Comparison of ENCODE assay signal across 9 cellular contexts in the genomic region with DNA sequence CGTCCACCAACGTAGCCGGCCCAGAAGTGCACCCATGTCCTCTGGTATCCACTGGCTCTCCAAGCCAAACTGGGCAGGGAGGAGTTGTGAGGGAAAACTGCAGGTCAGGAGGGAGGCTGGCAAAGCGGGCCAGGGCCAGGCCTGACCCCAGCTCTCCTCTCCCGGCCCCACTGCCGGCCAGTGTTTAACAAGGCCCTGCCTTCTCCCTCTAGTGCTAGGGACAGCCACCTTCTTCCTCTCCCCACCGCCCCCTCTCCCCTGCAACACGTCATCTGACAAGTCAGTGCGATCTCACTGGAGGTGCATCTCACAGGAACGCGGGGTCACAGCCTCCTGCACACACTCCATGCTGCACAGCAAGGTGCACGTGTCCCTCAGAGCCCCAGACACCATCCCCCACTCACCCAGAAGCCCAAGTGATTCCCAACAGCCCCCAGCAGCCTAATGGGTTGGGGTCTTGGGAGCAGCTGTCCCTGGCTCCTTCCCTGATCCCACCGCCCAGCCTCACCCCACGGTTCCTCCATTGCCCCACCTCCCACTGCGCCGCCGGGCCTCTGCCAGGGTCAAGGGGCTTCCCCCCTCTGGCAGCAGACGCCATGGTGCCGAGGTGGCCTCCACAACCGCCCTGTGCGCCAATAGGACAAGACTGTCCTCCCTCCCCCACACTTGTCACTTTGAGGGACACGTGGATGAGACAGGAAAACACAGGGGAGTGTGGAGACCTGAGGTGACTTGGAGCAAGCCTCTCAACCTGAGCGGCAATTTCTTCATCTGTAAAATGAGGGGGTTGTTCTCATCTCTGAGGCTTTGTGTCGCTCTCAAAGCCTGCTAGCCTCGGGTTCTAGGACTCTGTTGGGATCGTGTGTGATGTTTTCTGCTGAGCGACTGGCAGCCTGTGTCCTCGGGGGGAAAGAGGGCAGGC. TPM values are rescaled to one million over a fixed set of nuclear protein-coding genes. Genes with fewer than 3 reads are reported as not detected.
DNase-seq lines count a peak whose midpoint lies in the region; ATAC-seq and TF ChIP-seq lines count a peak whose summit lies in the region.
"Had no signal": no experiment of that assay in that cellular context is flagged by ENCODE, and none has a peak within 500 bp of the region (broad histone marks: within the 10 kb centered on the region; RNA-seq: fewer than 3 reads in every experiment).

No MANE protein-coding gene starts in this region.

- H3F3A ChIP-seq in PC-3 (ENCODE audit: low read length, unreplicated experiment): no peaks in the 10 kb centered on the region

- H4K20me1 ChIP-seq in PC-3 (ENCODE audit: low read length) (no peaks in the 10 kb centered on the region), hepatocyte (ENCODE audit: insufficient read depth, poor library complexity, severe bottlenecking) (no peaks in the 10 kb centered on the region)

- in situ Hi-C loops in gastrocnemius medialis (cut with MboI; ENCODE audit: low sequenced_read_pairs in 4 of 4): loop anchor here in 1 of 4 donors (10.0 kb wide), 1 partner anchor 51 kb away; no protein-coding TSS in a partner anchor

- H3K9me3 Mint-ChIP-seq in activated CD8-positive, alpha-beta memory T cell treated with anti-CD3 and anti-CD28 coated beads, Interleukin-2, amount 10 ng/mL, durations not matched to agents 7 days and 5 days (ENCODE audit: low read depth): no peaks in the 10 kb centered on the region

- TF ChIP-seq CTCF in PC-3 (conservative IDR thresholded peaks at IDR 0.05; ENCODE audit: low read depth, low read length): no peak
- TF ChIP-seq CTCF in hepatocyte (IDR thresholded peaks at IDR 0.05; ENCODE audit: poor library complexity): no peak
- TF ChIP-seq CTCF in gastrocnemius medialis (IDR thresholded peaks at IDR 0.05 in 4 of 5, conservative IDR thresholded peaks at IDR 0.05 in 1 of 5): no peak

- 58% methylated on average over 27 of the region's 28 CpGs for WGBS in hepatocyte (ENCODE audit: low lambda C conversion rate, missing lambda C conversion rate)

- H3K27ac Mint-ChIP-seq in activated CD8-positive, alpha-beta memory T cell treated with anti-CD3 and anti-CD28 coated beads, Interleukin-2, amount 10 ng/mL, durations not matched to agents 7 days and 5 days: no peak overlapping the region

- no peaks in the 10 kb centered on the region for H3K79me2 ChIP-seq in PC-3 (ENCODE audit: low read length)
- no peaks in the 10 kb centered on the region for H3K79me2 ChIP-seq in hepatocyte

- peak overlapping the region; percentile 87; the same call in 1 of the 2 replicates for H3K4me2 ChIP-seq in PC-3 (ENCODE audit: low read length)
- H3K4me2 ChIP-seq in hepatocyte: peak overlapping the region; percentile 95

- POLR2A ChIA-PET in PC-3 (lab: Charles Lee; ENCODE audit: unreplicated experiment): no interaction called here

- intact Hi-C loops in PC-3 (cut with micrococcal nuclease): no loop called here
- intact Hi-C loops in gastrocnemius medialis (cut with DNase I; ENCODE audit: low total_unique reads): loop anchor here (5.0 kb wide), 1 partner anchor 33 kb away; no protein-coding TSS in a partner anchor

- no TSS peak for BruUV-seq in PC-3 (replicated peaks; lab: Mats Ljungman, UMichigan)

- peaks cover 10% of the 10 kb centered on the region for H3K4me1 Mint-ChIP-seq in activated CD8-positive, alpha-beta memory T cell treated with anti-CD3 and anti-CD28 coated beads, Interleukin-2, amount 10 ng/mL, durations not matched to agents 7 days and 5 days

- no peak for ATAC-seq in activated CD8-positive, alpha-beta memory T cell treated with anti-CD3 and anti-CD28 coated beads, Interleukin-2, amount 10 ng/mL, durations not matched to agents 7 days and 5 days
- ATAC-seq in PC-3 (no peak), gastrocnemius medialis (no peak), GM19452 (IDR thresholded peaks at IDR 0.05; ENCODE audit: unreplicated experiment) (no peak), GM21825 (IDR thresholded peaks at IDR 0.05; ENCODE audit: unreplicated experiment) (no peak)

- peaks cover 20% of the 10 kb centered on the region for H3K4me1 ChIP-seq in PC-3 (ENCODE audit: insufficient read depth, low read length)
- H3K4me1 ChIP-seq in hepatocyte (ENCODE audit: insufficient read depth): peaks cover 17% of the 10 kb centered on the region
- H3K4me1 ChIP-seq in gastrocnemius medialis: peaks cover 5 to 15% of the 10 kb centered on the region in 2 donors

- H3K9me3 ChIP-seq in PC-3 (ENCODE audit: low read length) (no peaks in the 10 kb centered on the region), hepatocyte (ENCODE audit: low read depth) (no peaks in the 10 kb centered on the region), gastrocnemius medialis (no peaks in the 10 kb centered on the region)

- CTCF ChIA-PET in activated CD8-positive, alpha-beta memory T cell treated with anti-CD3 and anti-CD28 coated beads, Interleukin-2, amount 10 ng/mL, durations not matched to agents 7 days and 5 days (lab: Charles Lee): interaction anchor here (1.0 to 10.5 kb wide), 5 partner anchors 11 to 135 kb away, joined by 3 to 324 read pairs (median 40); no protein-coding TSS in a partner anchor
- CTCF ChIA-PET in PC-3 (lab: Charles Lee): interaction anchor here (1.6 kb wide), 1 partner anchor 50 kb away, joined by 11 read pairs; no protein-coding TSS in a partner anchor

- H3K36me3 Mint-ChIP-seq in activated CD8-positive, alpha-beta memory T cell treated with anti-CD3 and anti-CD28 coated beads, Interleukin-2, amount 10 ng/mL, durations not matched to agents 7 days and 5 days: no peaks in the 10 kb centered on the region

- peaks cover 52% of the 10 kb centered on the region for H3K27me3 Mint-ChIP-seq in activated CD8-positive, alpha-beta memory T cell treated with anti-CD3 and anti-CD28 coated beads, Interleukin-2, amount 10 ng/mL, durations not matched to agents 7 days and 5 days

- no peaks in the 10 kb centered on the region for H3K9me2 ChIP-seq in PC-3 (replicated peaks; ENCODE audit: low read length)
- H3K9me2 ChIP-seq in hepatocyte (replicated peaks; ENCODE audit: insufficient read depth): no peaks in the 10 kb centered on the region

- no peak overlapping the region for H3K27ac ChIP-seq in PC-3 (ENCODE audit: low read length)
- peak overlapping the region; percentile 92 for H3K27ac ChIP-seq in hepatocyte
- peak overlapping the region in 3 of 4 donors; percentile 55 to 59 (median 58) for H3K27ac ChIP-seq in gastrocnemius medialis

- no peak for TF ChIP-seq POLR2A in gastrocnemius medialis (IDR thresholded peaks at IDR 0.05)

- H2AFZ ChIP-seq in PC-3 (ENCODE audit: low read length): no peak overlapping the region
- H2AFZ ChIP-seq in hepatocyte: no peak overlapping the region

- H3K27me3 ChIP-seq in PC-3 (ENCODE audit: low read length): no peaks in the 10 kb centered on the region
- peaks cover 14% of the 10 kb centered on the region for H3K27me3 ChIP-seq in hepatocyte
- peaks cover 11 to 32% (median 18%) of the 10 kb centered on the region in 3 donors for H3K27me3 ChIP-seq in gastrocnemius medialis

- H3K4me3 Mint-ChIP-seq in activated CD8-positive, alpha-beta memory T cell treated with anti-CD3 and anti-CD28 coated beads, Interleukin-2, amount 10 ng/mL, durations not matched to agents 7 days and 5 days: peak overlapping the region; percentile 13

- H3K4me3 ChIP-seq in PC-3 (ENCODE audit: low read length) (no peak overlapping the region), hepatocyte (no peak overlapping the region), gastrocnemius medialis (peak overlapping the region in 2 of 4 donors; percentile 53)

- H3K36me3 ChIP-seq in PC-3 (ENCODE audit: low read depth, low read length) (no peaks in the 10 kb centered on the region), hepatocyte (replicated peaks; ENCODE audit: insufficient read depth, low read depth) (no peaks in the 10 kb centered on the region), gastrocnemius medialis (no peaks in the 10 kb centered on the region)

- no peak for DNase-seq in activated CD8-positive, alpha-beta memory T cell treated with anti-CD3 and anti-CD28 coated beads, Interleukin-2, amount 10 ng/mL, durations not matched to agents 7 days and 5 days
- DNase-seq in activated CD8-positive, alpha-beta memory T cell treated with anti-CD3 and anti-CD28 coated beads, Interleukin-2, amount 50 U/mL, for 48 hours: no peak
- DNase-seq in PC-3 (no peak), hepatocyte (ENCODE audit: low spot score) (no peak), gastrocnemius medialis (no peak), GDM1 (lab: John Stamatoyannopoulos, UW) (no peak)

- no peak overlapping the region for H3K9ac ChIP-seq in PC-3 (ENCODE audit: low read length)

RNA-seq across cellular contexts. Expression of a gene that starts 1.1 kb away (rescaled TPM):
- 1 to 10 TPM in 1 of 2 experiments, under 1 TPM in 1; 0.33 to 2.2 TPM for total RNA-seq in activated CD8-positive, alpha-beta memory T cell treated with anti-CD3 and anti-CD28 coated beads, Interleukin-2, amount 10 ng/mL, durations not matched to agents 7 days and 5 days
- total RNA-seq in PC-3 (2014; rRNA removed) (8.7 and 9.1 TPM in 2 replicates), hepatocyte (4.2 and 8.0 TPM in 2 replicates), gastrocnemius medialis (1 to 10 TPM; 1.7 to 6.3 (median 4.8) TPM)
- 7.2 and 9.5 TPM in 2 replicates for polyA plus RNA-seq in hepatocyte

RNA-seq across cellular contexts. Expression of a gene that starts 29.6 kb away (rescaled TPM):
- 10 to 100 TPM in 1 of 2 experiments, 1 to 10 TPM in 1; 2.2 to 13.6 TPM for total RNA-seq in activated CD8-positive, alpha-beta memory T cell treated with anti-CD3 and anti-CD28 coated beads, Interleukin-2, amount 10 ng/mL, durations not matched to agents 7 days and 5 days
- total RNA-seq in PC-3 (2014; rRNA removed) (125 and 145 TPM in 2 replicates), hepatocyte (12.9 and 15.1 TPM in 2 replicates), gastrocnemius medialis (1 to 10 TPM; 2.2 to 6.5 (median 3.9) TPM)
- polyA plus RNA-seq in hepatocyte: 20.2 and 20.6 TPM in 2 replicates

RNA-seq across cellular contexts. Expression of a gene that starts 47.4 kb away (rescaled TPM):
- not detected for total RNA-seq in activated CD8-positive, alpha-beta memory T cell treated with anti-CD3 and anti-CD28 coated beads, Interleukin-2, amount 10 ng/mL, durations not matched to agents 7 days and 5 days
- total RNA-seq in PC-3 (2014; rRNA removed) (not detected in 2 replicates), hepatocyte (0.28 and 0.33 TPM in 2 replicates), gastrocnemius medialis (not detected)
- 0.36 TPM in 1 of 2 replicates, not detected in the other for polyA plus RNA-seq in hepatocyte
- total RNA-seq: ureter had no signal
